In the genomic region with DNA sequence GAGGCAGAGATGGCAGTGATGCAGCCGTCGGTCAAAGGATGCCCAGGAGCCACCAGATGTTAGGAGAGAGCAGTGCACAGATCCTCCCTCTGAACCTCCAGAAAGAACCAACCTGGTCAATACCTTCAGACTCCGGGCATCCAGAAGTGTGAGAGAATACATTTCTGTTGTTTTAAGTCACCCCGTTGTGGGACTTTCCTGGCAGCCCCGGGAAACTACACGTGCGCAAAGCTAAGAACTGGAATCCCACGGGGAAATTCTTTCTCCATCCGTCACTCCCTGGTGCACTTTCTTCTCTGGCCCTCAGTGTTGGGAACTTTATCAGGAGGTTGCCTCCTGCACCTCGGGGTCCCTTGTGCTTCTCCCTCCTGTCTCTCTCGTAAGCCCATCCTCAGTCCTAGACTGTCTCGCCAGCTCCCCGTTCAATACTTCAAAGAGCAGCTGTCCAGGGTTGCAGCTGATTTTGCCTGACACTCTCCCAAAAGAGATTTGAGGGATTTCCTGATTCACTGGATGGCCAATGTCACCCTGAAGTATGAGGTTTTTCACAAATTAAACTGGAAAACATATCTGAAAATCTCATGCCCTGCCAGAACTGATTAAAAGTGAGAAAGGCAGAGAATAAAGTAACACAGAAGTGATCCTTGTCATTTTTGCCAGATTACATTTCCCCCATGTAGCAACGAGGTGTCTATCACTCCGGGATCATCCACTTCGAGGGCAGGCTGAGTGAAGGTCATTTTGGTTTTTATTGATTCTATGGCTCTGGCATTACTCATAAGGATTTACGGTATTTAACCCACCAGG, we compare ENCODE assay signal across 19 cellular contexts.
A peak's percentile ranks its signal among the peaks of the same experiment; 100 is the strongest.
DNase-seq lines count a peak whose midpoint lies in the region; ATAC-seq and TF ChIP-seq lines count a peak whose summit lies in the region.
"Had no signal": no experiment of that assay in that cellular context is flagged by ENCODE, and none has a peak within 500 bp of the region (broad histone marks: within the 10 kb centered on the region; RNA-seq: fewer than 3 reads in every experiment).

No MANE protein-coding gene starts in this region.

- H3K27ac ChIP-seq in mammary epithelial cell (ENCODE audit: insufficient read depth, low read depth, low read length) (no peak overlapping the region), cingulate gyrus (ENCODE audit: low read depth, low read length) (peak overlapping the region; percentile 5), tibial artery (peak overlapping the region; percentile 82 to 87), Karpas-422 (ENCODE audit: low read length) (no peak overlapping the region)
- H3K27ac ChIP-seq: A549; BLaER1 treated with 17β-estradiol and CSF1 and Interleukin-3, amounts not matched to agents 10 nM and 100 nM; SJSA1 had no signal

- H3K4me2 ChIP-seq in mammary epithelial cell (ENCODE audit: insufficient read depth, low read depth, low read length): no peak overlapping the region
- H3K4me2 ChIP-seq in Karpas-422 (ENCODE audit: low read depth, low read length, poor library complexity, severe bottlenecking): no peak overlapping the region
- H3K4me2 ChIP-seq: A549; BLaER1 treated with 17β-estradiol and CSF1 and Interleukin-3, amounts not matched to agents 10 nM and 100 nM had no signal

- dilution Hi-C loops in mammary epithelial cell (cut with HindIII; ENCODE audit: low sequenced_read_pairs): no loop called here

- TF ChIP-seq CTCF in MCF 10A (IDR thresholded peaks at IDR 0.05; ENCODE audit: unreplicated experiment) (no peak), mammary epithelial cell (conservative IDR thresholded peaks at IDR 0.05 in 1 of 2, IDR thresholded peaks at IDR 0.05 in 1 of 2; ENCODE audit: extremely low read depth in 1 of 2, insufficient read depth in 1 of 2, low read depth in 1 of 2, low read length in 2 of 2) (no peak), nephron (IDR thresholded peaks at IDR 0.05; ENCODE audit: unreplicated experiment in 3 of 3) (no peak), tibial artery (IDR thresholded peaks at IDR 0.05) (no peak)

- no peaks in the 10 kb centered on the region for H3K36me3 ChIP-seq in mammary epithelial cell (ENCODE audit: insufficient read depth, low read length)
- H3K36me3 ChIP-seq in tibial artery: no peaks in the 10 kb centered on the region
- H3K36me3 ChIP-seq in Karpas-422 (ENCODE audit: insufficient read depth, low read length): no peaks in the 10 kb centered on the region
- H3K36me3 ChIP-seq: BLaER1 treated with 17β-estradiol and CSF1 and Interleukin-3, amounts not matched to agents 10 nM and 100 nM; SJSA1 had no signal

- H3K4me3 ChIP-seq in mammary epithelial cell (replicated peaks in 1 of 3; ENCODE audit: insufficient read depth in 1 of 3, low read depth in 2 of 3, low read length in 3 of 3): no peak overlapping the region
- peak overlapping the region; percentile 24 to 27 for H3K4me3 ChIP-seq in tibial artery
- no peak overlapping the region for H3K4me3 ChIP-seq in Karpas-422 (ENCODE audit: low read length)
- H3K4me3 ChIP-seq: A549; BLaER1 treated with 17β-estradiol and CSF1 and Interleukin-3, amounts not matched to agents 10 nM and 100 nM; SJSA1 had no signal

- no peaks in the 10 kb centered on the region for H3K27me3 Mint-ChIP-seq in MCF 10A (ENCODE audit: insufficient read depth, unreplicated experiment)
- no peaks in the 10 kb centered on the region for H3K27me3 Mint-ChIP-seq in nephron (ENCODE audit: low read depth)

- no peak for DNase-seq in MCF 10A (ENCODE audit: unreplicated experiment)
- DNase-seq in mammary epithelial cell: no peak
- DNase-seq in tibial artery: no peak
- DNase-seq in left colon: no peak
- no peak for DNase-seq in kidney glomerular epithelial cell (lab: John Stamatoyannopoulos, UW)
- DNase-seq in Karpas-422: no peak
- DNase-seq: activated CD4-positive, alpha-beta T cell treated with anti-CD3 and anti-CD28 coated beads for 1 hour; central memory CD4-positive, alpha-beta T cell; NCI-H1417 treated with DMSO at 0.1 percent for 48 hours; NCI-H2171; NCI-H774; nucleus accumbens; stimulated activated CD4-positive, alpha-beta T cell treated with anti-CD3 and anti-CD28 coated beads, Interleukin-4, amount 100 ng/mL, for 1 hour; T1000 had no signal

- H3K79me2 ChIP-seq in mammary epithelial cell (ENCODE audit: insufficient read depth, low read length) (no peaks in the 10 kb centered on the region), Karpas-422 (ENCODE audit: low read length) (no peaks in the 10 kb centered on the region)

- POLR2A ChIA-PET in MCF 10A (lab: Yijun Ruan, JAX): interaction anchor here (0.6 kb wide), 1 partner anchor 1114 kb away, joined by 3 read pairs; no protein-coding TSS in a partner anchor

- intact Hi-C loops in MCF 10A (cut with micrococcal nuclease) (loop anchor here (10.0 kb wide), 1 partner anchor 148 kb away; no protein-coding TSS in a partner anchor), mammary epithelial cell (cut with micrococcal nuclease) (loop anchor here (10.0 kb wide), 1 partner anchor 148 kb away; no protein-coding TSS in a partner anchor), tibial artery (cut with DNase I; ENCODE audit: low total_unique reads) (loop anchor here (2.0 to 10.0 kb wide), 2 partner anchors 14 to 1098 kb away; no protein-coding TSS in a partner anchor), left colon (cut with DNase I, micrococcal nuclease) (no loop called here)

- H3K4me1 Mint-ChIP-seq in MCF 10A (ENCODE audit: insufficient read depth, unreplicated experiment) (peaks cover 14% of the 10 kb centered on the region), nephron (peaks cover 33% of the 10 kb centered on the region)

- no TSS peak for BruUV-seq in MCF 10A (replicated peaks; lab: Mats Ljungman, UMichigan)
- BruUV-seq in mammary epithelial cell (replicated peaks; lab: Mats Ljungman, UMichigan): no TSS peak

- CTCF ChIA-PET in MCF 10A (lab: Yijun Ruan, JAX): interaction anchor here (0.6 to 2.1 kb wide), 4 partner anchors 169 to 1375 kb away, joined by 3 to 8 read pairs (median 4); no protein-coding TSS in a partner anchor
- CTCF ChIA-PET in mammary epithelial cell (lab: Charles Lee; ENCODE audit: low non-redundant PET): no interaction called here

- 89% methylated on average over 17 of the region's 17 CpGs for WGBS in mammary epithelial cell (ENCODE audit: low coverage, missing lambda C conversion rate)

- in situ Hi-C loops in mammary epithelial cell (cut with MboI; ENCODE audit: low sequenced_read_pairs in 2 of 2): loop anchor here in 1 of 2 donors (25.0 kb wide), 1 partner anchor 1105 kb away; the partner anchor contains the start of gene GPC6

- peak overlapping the region; percentile 75 for H3K27ac Mint-ChIP-seq in MCF 10A (ENCODE audit: low read depth, unreplicated experiment)
- H3K27ac Mint-ChIP-seq in nephron: peak overlapping the region; percentile 20 to 62 (median 33)

- no peak overlapping the region for H2AFZ ChIP-seq in mammary epithelial cell (ENCODE audit: low read depth, low read length)
- H2AFZ ChIP-seq in Karpas-422 (ENCODE audit: low read length): no peak overlapping the region

- H4K20me1 ChIP-seq in mammary epithelial cell (ENCODE audit: insufficient read depth, low read length) (no peaks in the 10 kb centered on the region), Karpas-422 (ENCODE audit: insufficient read depth, low read depth, low read length) (no peaks in the 10 kb centered on the region)
- H4K20me1 ChIP-seq: BLaER1 treated with 17β-estradiol and CSF1 and Interleukin-3, amounts not matched to agents 10 nM and 100 nM had no signal

- no peaks in the 10 kb centered on the region for H3K9me3 ChIP-seq in mammary epithelial cell (replicated peaks; ENCODE audit: insufficient read depth, low read length)
- no peaks in the 10 kb centered on the region for H3K9me3 ChIP-seq in tibial artery
- no peaks in the 10 kb centered on the region for H3K9me3 ChIP-seq in Karpas-422 (ENCODE audit: low read length)
- H3K9me3 ChIP-seq: A549, SJSA1 had no signal

- H3K9me3 Mint-ChIP-seq in MCF 10A (ENCODE audit: unreplicated experiment) (no peaks in the 10 kb centered on the region), nephron (no peaks in the 10 kb centered on the region)

- no peaks in the 10 kb centered on the region for H3K27me3 ChIP-seq in mammary epithelial cell (ENCODE audit: insufficient read depth, low read length)
- H3K27me3 ChIP-seq in tibial artery: no peaks in the 10 kb centered on the region
- no peaks in the 10 kb centered on the region for H3K27me3 ChIP-seq in Karpas-422 (ENCODE audit: low read length)
- H3K27me3 ChIP-seq: BLaER1 treated with 17β-estradiol and CSF1 and Interleukin-3, amounts not matched to agents 10 nM and 100 nM; SJSA1 had no signal

- no peak for ATAC-seq in left colon
- ATAC-seq: A549 had no signal

- H3K36me3 Mint-ChIP-seq in MCF 10A (ENCODE audit: insufficient read depth, unreplicated experiment) (no peaks in the 10 kb centered on the region), nephron (ENCODE audit: low read depth) (no peaks in the 10 kb centered on the region)

- H3K4me1 ChIP-seq in mammary epithelial cell (ENCODE audit: insufficient read depth, low read length) (no peaks in the 10 kb centered on the region), tibial artery (peaks cover 0 to 39% (median 20%) of the 10 kb centered on the region in 4 donors), Karpas-422 (ENCODE audit: low read length) (no peaks in the 10 kb centered on the region)
- H3K4me1 ChIP-seq: SJSA1 had no signal

- no peak overlapping the region for H3K4me3 Mint-ChIP-seq in MCF 10A (ENCODE audit: unreplicated experiment)
- H3K4me3 Mint-ChIP-seq in nephron: peak overlapping the region in 1 of 3 experiments; percentile 36

- H3K9ac ChIP-seq in mammary epithelial cell (ENCODE audit: insufficient read depth, low read length) (no peak overlapping the region), Karpas-422 (ENCODE audit: low read length) (no peak overlapping the region)
- H3K9ac ChIP-seq: BLaER1 treated with 17β-estradiol and CSF1 and Interleukin-3, amounts not matched to agents 10 nM and 100 nM had no signal

- H3K9me2 ChIP-seq in Karpas-422 (replicated peaks; ENCODE audit: insufficient read depth, low read length): no peaks in the 10 kb centered on the region

Comparison
In these comparisons a context has a peak if more than half of its experiments do, and no peak if none do; other contexts are left out.
1. H3K27ac ChIP-seq: peak in cingulate gyrus (single experiment) and tibial artery (2 of 2); none in mammary epithelial cell (single experiment) and Karpas-422 (single experiment).
2. H3K4me3 ChIP-seq: peak in tibial artery (2 of 2); none in mammary epithelial cell (0 of 3) and Karpas-422 (single experiment).
3. intact Hi-C loops: an anchor here in MCF 10A (10.0 kb wide), mammary epithelial cell (10.0 kb wide) and tibial artery (2.0 to 10.0 kb wide); none called in left colon.